In genomic region chr15:60614028-60614427, GRCh38 we compare ENCODE assay signal across 2 cellular contexts.
TF ChIP-seq lines count a peak whose summit lies in the region.

No MANE protein-coding gene starts in this region.

TF ChIP-seq in SK-N-SH treated with all-trans-retinoic acid at 6 μM for 48 hours, 23 proteins besides CTCF, POLR2A, EP300 and RAD21:
- TF ChIP-seq, protein P1, sequence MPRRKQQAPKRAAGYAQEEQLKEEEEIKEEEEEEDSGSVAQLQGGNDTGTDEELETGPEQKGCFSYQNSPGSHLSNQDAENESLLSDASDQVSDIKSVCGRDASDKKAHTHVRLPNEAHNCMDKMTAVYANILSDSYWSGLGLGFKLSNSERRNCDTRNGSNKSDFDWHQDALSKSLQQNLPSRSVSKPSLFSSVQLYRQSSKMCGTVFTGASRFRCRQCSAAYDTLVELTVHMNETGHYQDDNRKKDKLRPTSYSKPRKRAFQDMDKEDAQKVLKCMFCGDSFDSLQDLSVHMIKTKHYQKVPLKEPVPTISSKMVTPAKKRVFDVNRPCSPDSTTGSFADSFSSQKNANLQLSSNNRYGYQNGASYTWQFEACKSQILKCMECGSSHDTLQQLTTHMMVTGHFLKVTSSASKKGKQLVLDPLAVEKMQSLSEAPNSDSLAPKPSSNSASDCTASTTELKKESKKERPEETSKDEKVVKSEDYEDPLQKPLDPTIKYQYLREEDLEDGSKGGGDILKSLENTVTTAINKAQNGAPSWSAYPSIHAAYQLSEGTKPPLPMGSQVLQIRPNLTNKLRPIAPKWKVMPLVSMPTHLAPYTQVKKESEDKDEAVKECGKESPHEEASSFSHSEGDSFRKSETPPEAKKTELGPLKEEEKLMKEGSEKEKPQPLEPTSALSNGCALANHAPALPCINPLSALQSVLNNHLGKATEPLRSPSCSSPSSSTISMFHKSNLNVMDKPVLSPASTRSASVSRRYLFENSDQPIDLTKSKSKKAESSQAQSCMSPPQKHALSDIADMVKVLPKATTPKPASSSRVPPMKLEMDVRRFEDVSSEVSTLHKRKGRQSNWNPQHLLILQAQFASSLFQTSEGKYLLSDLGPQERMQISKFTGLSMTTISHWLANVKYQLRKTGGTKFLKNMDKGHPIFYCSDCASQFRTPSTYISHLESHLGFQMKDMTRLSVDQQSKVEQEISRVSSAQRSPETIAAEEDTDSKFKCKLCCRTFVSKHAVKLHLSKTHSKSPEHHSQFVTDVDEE (CRISPR knock-in tag; IDR thresholded peaks at IDR 0.05) = no peak
- TF ChIP-seq SNAI2 (CRISPR knock-in tag; IDR thresholded peaks at IDR 0.05) (no peak), ZC3H10 (CRISPR knock-in tag; IDR thresholded peaks at IDR 0.05) (no peak), CSRNP3 (CRISPR knock-in tag; IDR thresholded peaks at IDR 0.05) (no peak), BACH2 (CRISPR knock-in tag; IDR thresholded peaks at IDR 0.05; ENCODE audit: borderline replicate concordance) (no peak), CSDC2 (CRISPR knock-in tag; IDR thresholded peaks at IDR 0.05) (no peak), TOX (CRISPR knock-in tag; IDR thresholded peaks at IDR 0.05; ENCODE audit: borderline replicate concordance) (no peak), ZNF8 (CRISPR knock-in tag; IDR thresholded peaks at IDR 0.05) (no peak), GLIS3 (CRISPR knock-in tag; IDR thresholded peaks at IDR 0.05) (no peak), ESRRG (CRISPR knock-in tag; IDR thresholded peaks at IDR 0.05) (no peak), POU6F1 (CRISPR knock-in tag; IDR thresholded peaks at IDR 0.05; ENCODE audit: borderline replicate concordance, low read depth) (no peak), ZFP30 (CRISPR knock-in tag; IDR thresholded peaks at IDR 0.05) (no peak), RARB (CRISPR knock-in tag; IDR thresholded peaks at IDR 0.05) (no peak), ISL1 (CRISPR knock-in tag; IDR thresholded peaks at IDR 0.05) (no peak)

TF ChIP-seq in H1, 55 proteins besides CTCF, POLR2A, EP300 and RAD21 (continued from another document):
- TF ChIP-seq POLR2AphosphoS5 (IDR thresholded peaks at IDR 0.05; ENCODE audit: low read depth, low read length) (no peak), CHD2 (IDR thresholded peaks at IDR 0.05; ENCODE audit: low read length) (no peak), CBX8 (IDR thresholded peaks at IDR 0.05; ENCODE audit: borderline replicate concordance, low read depth, low read length) (no peak), GTF2F1 (IDR thresholded peaks at IDR 0.05; ENCODE audit: borderline replicate concordance, low read depth, low read length) (no peak), SIN3A (conservative IDR thresholded peaks at IDR 0.05 in 1 of 2, IDR thresholded peaks at IDR 0.05 in 1 of 2; ENCODE audit: low read depth in 1 of 2, low read length in 2 of 2) (no peak)
